ENCODE assay signal across 30 cellular contexts in the genomic region with DNA sequence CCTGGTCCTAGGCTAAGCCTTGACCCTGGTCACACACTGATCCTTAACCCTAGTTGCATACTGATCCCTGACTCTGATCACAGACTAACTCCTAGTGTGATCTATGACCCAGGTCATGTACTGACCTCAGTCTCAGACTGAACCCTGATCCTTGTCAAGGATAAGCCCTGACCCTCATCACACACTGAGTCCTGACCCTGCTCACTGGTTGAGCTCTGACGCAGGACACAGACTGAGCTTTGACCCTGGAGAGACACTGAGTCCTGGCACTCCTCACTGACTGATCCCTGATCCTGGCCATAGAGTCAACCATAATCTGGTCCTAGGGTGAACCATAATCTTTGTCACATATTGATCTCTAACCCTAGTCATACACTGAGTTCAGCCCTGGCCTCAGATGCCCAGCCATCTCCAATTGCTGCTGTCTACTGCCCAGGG. TPM values are rescaled to one million over a fixed set of nuclear protein-coding genes. Genes with fewer than 3 reads are reported as not detected.
DNase-seq lines count a peak whose midpoint lies in the region; ATAC-seq, FAIRE-seq and TF ChIP-seq lines count a peak whose summit lies in the region.
"Had no signal": no experiment of that assay in that cellular context is flagged by ENCODE, and none has a peak within 500 bp of the region (broad histone marks: within the 10 kb centered on the region; RNA-seq: fewer than 3 reads in every experiment).

No MANE protein-coding gene starts in this region.

- H3K9ac ChIP-seq in endothelial cell of umbilical vein (replicated peaks; ENCODE audit: extremely low read depth, insufficient read depth, low read length) (no peak overlapping the region), stomach smooth muscle (ENCODE audit: low read length in 2 of 2) (peak overlapping the region; percentile 18 to 55), trophoblast cell (ENCODE audit: low read length) (no peak overlapping the region)

- peaks cover 0 to 2% of the 10 kb centered on the region in 2 experiments for H3K27me3 ChIP-seq in endothelial cell of umbilical vein (ENCODE audit: control insufficient read depth in 2 of 2, insufficient read depth in 2 of 2, low read length in 2 of 2)
- H3K27me3 ChIP-seq in muscle layer of duodenum (ENCODE audit: low read depth, low read length) = no peaks in the 10 kb centered on the region
- no peaks in the 10 kb centered on the region for H3K27me3 ChIP-seq in stomach smooth muscle (ENCODE audit: control insufficient read depth in 1 of 2, insufficient read depth in 2 of 2, low read length in 2 of 2)
- no peaks in the 10 kb centered on the region for H3K27me3 ChIP-seq in trophoblast cell (ENCODE audit: insufficient read depth, low read length)

- H2BK120ac ChIP-seq in trophoblast cell (ENCODE audit: insufficient read depth, low read length, poor library complexity) = no peak overlapping the region

- H2AFZ ChIP-seq in endothelial cell of umbilical vein (ENCODE audit: low read depth, low read length) (no peak overlapping the region), trophoblast cell (ENCODE audit: insufficient read depth, low read length, poor library complexity) (no peak overlapping the region)

- DNase-seq in RWPE1 (ENCODE audit: low spot score) (no peak), endothelial cell of umbilical vein (ENCODE audit: low read depth, low spot score) (no peak), trophoblast cell (no peak), sciatic nerve (ENCODE audit: low spot score) (no peak), GM19240 (ENCODE audit: insufficient read length, low spot score) (no peak)
- no peak for DNase-seq in activated CD4-positive, alpha-beta T cell treated with anti-CD3 and anti-CD28 coated beads, Interleukin-2, amount 50 U/mL, for 48 hours
- DNase-seq: activated CD4-positive, alpha-beta T cell treated with anti-CD3 and anti-CD28 coated beads, Interleukin-2, amount 10 ng/mL, durations not matched to agents 24 days and 14 days; activated effector memory CD4-positive, alpha-beta T cell treated with Interleukin-2 at 50 U/mL for 16 hours; activated T-cell treated with anti-CD3 and anti-CD28 coated beads, Interleukin-2, amount 50 U/mL, for 1 hour; amygdala; DMS79; GDM1; glutamatergic neuron; islet precursor cell; left ventricle myocardium superior; naive thymus-derived CD8-positive, alpha-beta T cell; NCI-H1092; NCI-H1694; NCI-H446; NCI-H748 treated with DMSO at 0.1 percent for 48 hours; occipital lobe; retina; stimulated activated CD4-positive, alpha-beta T cell treated with anti-CD3 and anti-CD28 coated beads, Interleukin-2, amount 100 ng/mL, for 24 hours; stomach; WERI-Rb-1 had no signal

- POLR2A ChIA-PET in RWPE1 (lab: Yijun Ruan, JAX; ENCODE audit: low non-redundant PET) = no interaction called here
- POLR2A ChIA-PET in endothelial cell of umbilical vein (lab: Charles Lee) = no interaction called here

- no peak overlapping the region for H3K23ac ChIP-seq in trophoblast cell (ENCODE audit: low read length)

- H3K9me3 ChIP-seq in endothelial cell of umbilical vein (replicated peaks; ENCODE audit: control insufficient read depth, insufficient read depth, low read length) (no peaks in the 10 kb centered on the region), muscle layer of duodenum (ENCODE audit: control insufficient read depth in 1 of 2, low read length in 2 of 2) (no peaks in the 10 kb centered on the region), stomach smooth muscle (ENCODE audit: control insufficient read depth in 2 of 2, low read length in 2 of 2) (no peaks in the 10 kb centered on the region), trophoblast cell (ENCODE audit: insufficient read depth, low read depth, low read length) (peaks cover 4% of the 10 kb centered on the region)
- H3K9me3 ChIP-seq: A549, stomach had no signal

- H3K4me2 ChIP-seq in endothelial cell of umbilical vein (ENCODE audit: insufficient read depth, low read length) (no peak overlapping the region), trophoblast cell (ENCODE audit: low read length) (no peak overlapping the region)
- H3K4me2 ChIP-seq: A549 had no signal

- H3K27ac ChIP-seq in RWPE1 (peak overlapping the region; percentile 2; the same call in 1 of the 2 replicates), endothelial cell of umbilical vein (ENCODE audit: insufficient read depth, low read depth, low read length) (no peak overlapping the region), muscle layer of duodenum (ENCODE audit: low read length) (peak overlapping the region; percentile 39), stomach smooth muscle (ENCODE audit: low read length) (peak overlapping the region; percentile 82), trophoblast cell (ENCODE audit: low read depth, low read length) (no peak overlapping the region)
- H3K27ac ChIP-seq: A549, WERI-Rb-1 had no signal

- intact Hi-C loops in endothelial cell of umbilical vein (cut with micrococcal nuclease) = no loop called here
- intact Hi-C loops in sciatic nerve (cut with DNase I) = no loop called here

- H4K20me1 ChIP-seq in endothelial cell of umbilical vein (replicated peaks; ENCODE audit: control insufficient read depth, extremely low read depth, insufficient read depth, low read length) = no peaks in the 10 kb centered on the region

- TF ChIP-seq CTCF in RWPE1 (conservative IDR thresholded peaks at IDR 0.05; ENCODE audit: low read depth) (no peak), endothelial cell of umbilical vein (IDR thresholded peaks at IDR 0.05; ENCODE audit: extremely low read depth in 1 of 2, insufficient read depth in 1 of 2, low read depth in 1 of 2, low read length in 2 of 2) (no peak)

- no TSS peak for BruUV-seq in endothelial cell of umbilical vein (replicated peaks; lab: Mats Ljungman, UMichigan)

- no peaks in the 10 kb centered on the region for H3K79me1 ChIP-seq in trophoblast cell (ENCODE audit: low read length)

- H4K8ac ChIP-seq in trophoblast cell (ENCODE audit: low read depth, low read length) = no peak overlapping the region

- dilution Hi-C loops in endothelial cell of umbilical vein (cut with MboI; ENCODE audit: extremely low pct_ligation_motif_present, low sequenced_read_pairs) = no loop called here

- no peak overlapping the region for H3K18ac ChIP-seq in trophoblast cell (ENCODE audit: low read length)

- no peak overlapping the region for H4K91ac ChIP-seq in trophoblast cell (ENCODE audit: low read depth, low read length)

- no peaks in the 10 kb centered on the region for H3K9me1 ChIP-seq in endothelial cell of umbilical vein (replicated peaks; ENCODE audit: control insufficient read depth, extremely low read depth, insufficient read depth, low read length)

- no peak for TF ChIP-seq POLR2A in endothelial cell of umbilical vein (IDR thresholded peaks at IDR 0.05; ENCODE audit: low read depth, low read length)

- H3K4ac ChIP-seq in trophoblast cell (ENCODE audit: low read depth, low read length) = no peak overlapping the region

- no peak overlapping the region for H4K12ac ChIP-seq in trophoblast cell (ENCODE audit: low read depth, low read length)

- no peak overlapping the region for H3K14ac ChIP-seq in trophoblast cell (ENCODE audit: low read length)

- H2BK5ac ChIP-seq in trophoblast cell (ENCODE audit: low read depth, low read length, poor library complexity) = no peak overlapping the region

- WGBS in trophoblast cell (ENCODE audit: extremely low coverage, insufficient coverage, insufficient read length) = no CpG with 5 or more reads among the region's 1 CpG

- no peak for FAIRE-seq in endothelial cell of umbilical vein (lab: Jason Lieb, UNC)
- FAIRE-seq: A549, RCC 7860 had no signal

- H2BK12ac ChIP-seq in trophoblast cell (ENCODE audit: low read length) = no peak overlapping the region

- no peak for ATAC-seq in sciatic nerve
- ATAC-seq: A549; activated naive CD4-positive, alpha-beta T cell treated with anti-CD3 and anti-CD28 coated beads, Interleukin-2, amount 50 U/mL, for 72 hours; left ventricle myocardium superior; naive thymus-derived CD8-positive, alpha-beta T cell had no signal

- H3K36me3 ChIP-seq in endothelial cell of umbilical vein (ENCODE audit: control insufficient read depth in 2 of 2, extremely low read depth in 1 of 2, insufficient read depth in 2 of 2, low read length in 2 of 2) (no peaks in the 10 kb centered on the region), muscle layer of duodenum (ENCODE audit: control insufficient read depth in 1 of 2, insufficient read depth in 2 of 2, low read length in 2 of 2) (no peaks in the 10 kb centered on the region), stomach smooth muscle (ENCODE audit: control insufficient read depth in 2 of 2, insufficient read depth in 2 of 2, low read length in 2 of 2) (no peaks in the 10 kb centered on the region), trophoblast cell (ENCODE audit: control insufficient read depth in 1 of 2, insufficient read depth in 2 of 2, low read length in 2 of 2) (no peaks in the 10 kb centered on the region)
- H3K36me3 ChIP-seq: stomach had no signal

- H3K79me2 ChIP-seq in endothelial cell of umbilical vein (ENCODE audit: control insufficient read depth, insufficient read depth, low read length) (no peaks in the 10 kb centered on the region), trophoblast cell (ENCODE audit: control insufficient read depth, insufficient read depth, low read length, poor library complexity) (no peaks in the 10 kb centered on the region)

- H3K4me1 ChIP-seq in endothelial cell of umbilical vein (ENCODE audit: control insufficient read depth, extremely low read depth, insufficient read depth, low read length) = no peaks in the 10 kb centered on the region
- peaks cover 10 to 43% of the 10 kb centered on the region in 2 donors for H3K4me1 ChIP-seq in muscle layer of duodenum (ENCODE audit: control insufficient read depth in 1 of 2, insufficient read depth in 2 of 2, low read length in 2 of 2)
- H3K4me1 ChIP-seq in stomach smooth muscle (ENCODE audit: control insufficient read depth, insufficient read depth, low read length) = peaks cover 68% of the 10 kb centered on the region
- H3K4me1 ChIP-seq in trophoblast cell (ENCODE audit: control insufficient read depth in 1 of 2, insufficient read depth in 2 of 2, low read length in 2 of 2) = no peaks in the 10 kb centered on the region
- H3K4me1 ChIP-seq: A549 had no signal

- H2AK5ac ChIP-seq in trophoblast cell (ENCODE audit: low read length) = no peak overlapping the region

- no peak overlapping the region for H3K4me3 ChIP-seq in endothelial cell of umbilical vein (replicated peaks in 1 of 3; ENCODE audit: insufficient read depth in 1 of 3, low read depth in 1 of 3, low read length in 3 of 3)
- H3K4me3 ChIP-seq in muscle layer of duodenum (ENCODE audit: low read depth in 1 of 2, low read length in 2 of 2) = no peak overlapping the region
- peak overlapping the region in 1 of 2 donors; percentile 29 for H3K4me3 ChIP-seq in stomach smooth muscle (ENCODE audit: low read length in 2 of 2)
- no peak overlapping the region for H3K4me3 ChIP-seq in trophoblast cell (ENCODE audit: low read depth, low read length)
- H3K4me3 ChIP-seq: A549, stomach had no signal

- CTCF ChIA-PET in RWPE1 (lab: Yijun Ruan, JAX) = interaction anchor here (0.7 to 1.0 kb wide), 2 partner anchors 39 to 1350 kb away, joined by 3 to 5 read pairs; no protein-coding TSS in a partner anchor
- CTCF ChIA-PET in endothelial cell of umbilical vein (lab: Charles Lee) = interaction anchor here (0.9 to 1.3 kb wide), 3 partner anchors 40 to 62 kb away, joined by 3 to 7 read pairs (median 3); no protein-coding TSS in a partner anchor

RNA-seq across cellular contexts. Expression of a gene that starts 37.9 kb away (rescaled TPM):
- not detected in 2 replicates for total RNA-seq in endothelial cell of umbilical vein
- not detected in 2 replicates for polyA plus RNA-seq in endothelial cell of umbilical vein
- 0.04 TPM in 1 of 2 replicates, not detected in the other for polyA plus RNA-seq in endothelial cell of umbilical vein (2011; cell fraction: cytosol; rRNA removed)
- not detected in 2 replicates for polyA plus RNA-seq in endothelial cell of umbilical vein (2011; cell fraction: nucleus; rRNA removed)
- 0.04 and 0.05 TPM in 2 replicates for polyA plus RNA-seq in endothelial cell of umbilical vein (2012)
- 0.12 TPM in 1 of 2 replicates, not detected in the other for polyA minus RNA-seq in endothelial cell of umbilical vein
- not detected for polyA minus RNA-seq in endothelial cell of umbilical vein (2011; cell fraction: cytosol; rRNA and poly(A)+ RNA removed)
- polyA minus RNA-seq in endothelial cell of umbilical vein (2011; cell fraction: nucleus; rRNA and poly(A)+ RNA removed) = not detected in 2 replicates
- 0.01 and 0.14 TPM in 2 replicates for polyA plus RNA-seq in trophoblast cell (2013)
- total RNA-seq in sciatic nerve = 4.9 TPM
- total RNA-seq: activated naive CD4-positive, alpha-beta T cell treated with anti-CD3 and anti-CD28 coated beads, Interleukin-2, amount 50 U/mL, for 72 hours had no signal
- polyA plus RNA-seq: naive thymus-derived CD8-positive, alpha-beta T cell had no signal

Comparison
In these comparisons a context has a peak if more than half of its experiments do, and no peak if none do; other contexts are left out.
1. H3K27ac ChIP-seq: peak in RWPE1 (single experiment), muscle layer of duodenum (single experiment) and stomach smooth muscle (single experiment); none in endothelial cell of umbilical vein (single experiment) and trophoblast cell (single experiment).
2. H3K9ac ChIP-seq: peak in stomach smooth muscle (2 of 2); none in endothelial cell of umbilical vein (single experiment) and trophoblast cell (single experiment).